Comparison of ENCODE assay signal across 11 cellular contexts in the genomic region with DNA sequence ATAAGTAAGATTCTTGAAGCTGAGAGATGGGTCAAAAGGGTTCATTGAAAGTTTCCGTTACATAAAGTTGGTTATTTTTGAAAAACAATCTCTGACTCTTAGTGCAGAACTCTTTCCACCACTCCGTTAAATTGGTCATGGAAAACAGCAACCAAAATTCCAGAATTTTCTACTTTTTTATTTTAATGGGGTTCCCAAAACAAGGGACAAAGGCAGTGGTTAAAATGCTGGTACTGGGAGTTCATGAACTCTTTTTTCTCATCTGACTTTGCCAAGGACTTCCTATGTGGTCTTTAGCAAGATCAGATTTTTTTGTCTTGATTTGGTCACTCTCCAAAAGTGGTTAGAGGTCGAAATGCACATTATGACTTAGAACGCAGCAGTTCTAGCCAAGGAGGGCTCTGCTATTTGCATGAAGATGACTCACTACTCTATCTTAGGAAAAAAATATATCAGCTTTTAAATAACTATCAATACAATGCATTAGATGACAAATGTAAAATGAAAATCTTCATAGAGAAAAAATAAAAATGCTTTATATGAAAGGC.
DNase-seq lines count a peak whose midpoint lies in the region; ATAC-seq and TF ChIP-seq lines count a peak whose summit lies in the region.
"Had no signal": no experiment of that assay in that cellular context is flagged by ENCODE, and none has a peak within 500 bp of the region (broad histone marks: within the 10 kb centered on the region; RNA-seq: fewer than 3 reads in every experiment).

No MANE protein-coding gene starts in this region.

- POLR2A ChIA-PET in GM10248 (lab: Yijun Ruan, JAX): no interaction called here
- POLR2A ChIA-PET in CD4-positive, alpha-beta memory T cell (lab: Charles Lee; ENCODE audit: partially characterized antibody): no interaction called here

- H3K4me1 Mint-ChIP-seq in CD4-positive, alpha-beta memory T cell: peaks cover 0 to 1% (median 0%) of the 10 kb centered on the region in 4 donors

- H3K4me1 ChIP-seq in CD4-positive, alpha-beta memory T cell (ENCODE audit: insufficient read depth, low read length): no peaks in the 10 kb centered on the region

- CTCF ChIA-PET in GM10248 (lab: Yijun Ruan, JAX): interaction anchor here (0.7 to 2.2 kb wide), 4 partner anchors 16 to 521 kb away, joined by 3 to 8 read pairs (median 4); no protein-coding TSS in a partner anchor
- CTCF ChIA-PET in CD4-positive, alpha-beta memory T cell (lab: Charles Lee; ENCODE audit: partially characterized antibody): interaction anchor here (0.5 to 1.0 kb wide), 2 partner anchors 15 to 508 kb away, joined by 3 read pairs; no protein-coding TSS in a partner anchor

- no peak overlapping the region for H3K27ac ChIP-seq in CD4-positive, alpha-beta memory T cell (ENCODE audit: low read depth, low read length)
- H3K27ac ChIP-seq: lower lobe of right lung had no signal

- no peak overlapping the region for H3K27ac Mint-ChIP-seq in CD4-positive, alpha-beta memory T cell

- no peak overlapping the region for H3K4me3 Mint-ChIP-seq in CD4-positive, alpha-beta memory T cell

- intact Hi-C loops in CD4-positive, alpha-beta memory T cell (cut with micrococcal nuclease): no loop called here

- H3K27me3 ChIP-seq in MG63: no peaks in the 10 kb centered on the region
- H3K27me3 ChIP-seq in CD4-positive, alpha-beta memory T cell (ENCODE audit: insufficient read depth, low read length): no peaks in the 10 kb centered on the region

- peaks cover 0 to 5% of the 10 kb centered on the region in 2 donors for H3K27me3 Mint-ChIP-seq in CD4-positive, alpha-beta memory T cell

- ATAC-seq in GM21717 (IDR thresholded peaks at IDR 0.05; ENCODE audit: unreplicated experiment) (peak; percentile 73), left lobe of liver (peak; percentile 11)

- H3K36me3 ChIP-seq in MG63: no peaks in the 10 kb centered on the region
- no peaks in the 10 kb centered on the region for H3K36me3 ChIP-seq in CD4-positive, alpha-beta memory T cell (ENCODE audit: insufficient read depth, low read length)
- H3K36me3 ChIP-seq: lower lobe of right lung had no signal

- H3K4me3 ChIP-seq in MG63: no peak overlapping the region
- H3K4me3 ChIP-seq in CD4-positive, alpha-beta memory T cell (ENCODE audit: low read length in 2 of 2): no peak overlapping the region
- H3K4me3 ChIP-seq: lower lobe of right lung had no signal

- no peaks in the 10 kb centered on the region for H3K36me3 Mint-ChIP-seq in CD4-positive, alpha-beta memory T cell

- no peaks in the 10 kb centered on the region for H3K9me3 ChIP-seq in MG63
- no peaks in the 10 kb centered on the region for H3K9me3 ChIP-seq in CD4-positive, alpha-beta memory T cell (ENCODE audit: control insufficient read depth in 1 of 2, low read length in 2 of 2)
- H3K9me3 ChIP-seq: lower lobe of right lung had no signal

- no peaks in the 10 kb centered on the region for H3K9me3 Mint-ChIP-seq in CD4-positive, alpha-beta memory T cell

- TF ChIP-seq CTCF in GM10248 (IDR thresholded peaks at IDR 0.05; ENCODE audit: control extremely low read depth, extremely low read depth, low read depth, missing control alignments): no peak

- peak; percentile 59 for DNase-seq in GM10248 (ENCODE audit: extremely low spot score)
- DNase-seq in MG63: peak; percentile 47
- DNase-seq in left lobe of liver (ENCODE audit: low spot score): no peak
- DNase-seq in stimulated activated CD4-positive, alpha-beta T cell treated with anti-CD3 and anti-CD28 coated beads, Interleukin-12 subunit alpha, Interleukin-12 subunit beta, amount 100 ng/mL, for 4 hours: no peak
- DNase-seq in middle frontal gyrus (ENCODE audit: extremely low spot score, low spot score): no peak
- DNase-seq in activated CD8-positive, alpha-beta memory T cell treated with anti-CD3 and anti-CD28 coated beads for 24 hours: no peak
- DNase-seq in CD4-positive, alpha-beta memory T cell: no peak
- DNase-seq: lower lobe of right lung; NCI-H524 treated with DMSO at 0.1 percent for 48 hours; stimulated activated naive CD4-positive, alpha-beta T cell had no signal

Comparison
In these comparisons a context has a peak if more than half of its experiments do, and no peak if none do; other contexts are left out.
1. DNase-seq: peak in GM10248 (single experiment) and MG63 (single experiment); none in left lobe of liver (single experiment), stimulated activated CD4-positive, alpha-beta T cell treated with anti-CD3 and anti-CD28 coated beads, Interleukin-12 subunit alpha, Interleukin-12 subunit beta, amount 100 ng/mL, for 4 hours (single experiment), middle frontal gyrus (single experiment), activated CD8-positive, alpha-beta memory T cell treated with anti-CD3 and anti-CD28 coated beads for 24 hours (single experiment) and CD4-positive, alpha-beta memory T cell (0 of 5).